Comparison of ENCODE assay signal across 15 cellular contexts in genomic region chr1:105556266-105556665, GRCh38.
A peak's percentile ranks its signal among the peaks of the same experiment; 100 is the strongest.
DNase-seq lines count a peak whose midpoint lies in the region; TF ChIP-seq lines count a peak whose summit lies in the region.
"Had no signal": no experiment of that assay in that cellular context is flagged by ENCODE, and none has a peak within 500 bp of the region (broad histone marks: within the 10 kb centered on the region; RNA-seq: fewer than 3 reads in every experiment).

No MANE protein-coding gene starts in this region.

- H3K9me3 ChIP-seq in GM23248 (ENCODE audit: low read depth) (no peaks in the 10 kb centered on the region), neural progenitor cell (ENCODE audit: low read depth) (no peaks in the 10 kb centered on the region)
- H3K9me3 ChIP-seq: A549, BE2C had no signal

- no peaks in the 10 kb centered on the region for H4K20me1 ChIP-seq in GM23248 (ENCODE audit: insufficient read depth)
- no peaks in the 10 kb centered on the region for H4K20me1 ChIP-seq in neural progenitor cell (ENCODE audit: low read depth)

- WGBS in GM23248 (ENCODE audit: low coverage in 1 of 2, low lambda C conversion rate in 2 of 2, missing lambda C conversion rate in 2 of 2), 2 experiments = 4 to 5% methylated on average over 2 of the region's 2 CpGs

- H3K27me3 Mint-ChIP-seq in neural progenitor cell (ENCODE audit: insufficient read depth, low read depth) = no peaks in the 10 kb centered on the region
- H3K27me3 Mint-ChIP-seq in activated naive CD4-positive, alpha-beta T cell treated with anti-CD3 and anti-CD28 coated beads, Interleukin-2, amount 10 ng/mL, durations not matched to agents 7 days and 5 days = no peaks in the 10 kb centered on the region
- H3K27me3 Mint-ChIP-seq: CD4-positive, alpha-beta memory T cell had no signal

- H2AFZ ChIP-seq in GM23248 = peak overlapping the region; percentile 26; the same call in 1 of the 2 replicates
- peak overlapping the region; percentile 57 for H2AFZ ChIP-seq in neural progenitor cell (replicated peaks)

- TF ChIP-seq CTCF in neural progenitor cell (IDR thresholded peaks at IDR 0.05) = no peak

- H3K4me3 ChIP-seq in GM23248 (no peak overlapping the region), neural progenitor cell (no peak overlapping the region)
- H3K4me3 ChIP-seq: A549, K562 had no signal

- no peaks in the 10 kb centered on the region for H3K4me1 Mint-ChIP-seq in neural progenitor cell
- H3K4me1 Mint-ChIP-seq in activated naive CD4-positive, alpha-beta T cell treated with anti-CD3 and anti-CD28 coated beads, Interleukin-2, amount 10 ng/mL, durations not matched to agents 7 days and 5 days = no peaks in the 10 kb centered on the region
- H3K4me1 Mint-ChIP-seq: CD4-positive, alpha-beta memory T cell had no signal

- H3K9ac ChIP-seq in GM23248 = no peak overlapping the region
- H3K9ac ChIP-seq in neural progenitor cell = no peak overlapping the region

- no peaks in the 10 kb centered on the region for H3K9me3 Mint-ChIP-seq in neural progenitor cell
- peaks cover 4% of the 10 kb centered on the region for H3K9me3 Mint-ChIP-seq in activated naive CD4-positive, alpha-beta T cell treated with anti-CD3 and anti-CD28 coated beads, Interleukin-2, amount 10 ng/mL, durations not matched to agents 7 days and 5 days

- in situ Hi-C loops in GM23248 (cut with MboI) = no loop called here

- H3K4me2 ChIP-seq in GM23248 (ENCODE audit: unreplicated experiment) (no peak overlapping the region), neural progenitor cell (no peak overlapping the region)
- H3K4me2 ChIP-seq: A549 had no signal

- no peaks in the 10 kb centered on the region for H3F3A ChIP-seq in GM23248 (ENCODE audit: insufficient read depth)
- H3F3A ChIP-seq in neural progenitor cell (ENCODE audit: low read depth) = no peaks in the 10 kb centered on the region

- no peak for DNase-seq in GM23248
- DNase-seq in NCI-H69 (lab: John Stamatoyannopoulos, UW) = peak; percentile 16
- peak; percentile 13 for DNase-seq in neural progenitor cell (ENCODE audit: low spot score)
- no peak for DNase-seq in OCI-M1 (lab: John Stamatoyannopoulos, UW)
- no peak for DNase-seq in activated naive CD4-positive, alpha-beta T cell treated with anti-CD3 and anti-CD28 coated beads, Interleukin-2, amount 10 ng/mL, durations not matched to agents 7 days and 5 days
- no peak for DNase-seq in effector CD4-positive, alpha-beta T cell
- DNase-seq in T1000 (lab: John Stamatoyannopoulos, UW) = no peak
- DNase-seq: BE2C; CD4-positive, alpha-beta memory T cell; DND-41; GDM1 had no signal

- no peak overlapping the region for H3K27ac Mint-ChIP-seq in neural progenitor cell
- no peak overlapping the region for H3K27ac Mint-ChIP-seq in activated naive CD4-positive, alpha-beta T cell treated with anti-CD3 and anti-CD28 coated beads, Interleukin-2, amount 10 ng/mL, durations not matched to agents 7 days and 5 days
- H3K27ac Mint-ChIP-seq: CD4-positive, alpha-beta memory T cell had no signal

- H3K9me2 ChIP-seq in GM23248 (ENCODE audit: insufficient read depth) = no peaks in the 10 kb centered on the region

- no peaks in the 10 kb centered on the region for H3K27me3 ChIP-seq in GM23248 (replicated peaks; ENCODE audit: insufficient read depth)
- H3K27me3 ChIP-seq in neural progenitor cell = no peaks in the 10 kb centered on the region
- H3K27me3 ChIP-seq: BE2C had no signal

- H3K79me2 ChIP-seq in GM23248 (ENCODE audit: insufficient read depth) (no peaks in the 10 kb centered on the region), neural progenitor cell (ENCODE audit: low read depth) (no peaks in the 10 kb centered on the region)

- H3K36me3 Mint-ChIP-seq in neural progenitor cell = no peaks in the 10 kb centered on the region
- no peaks in the 10 kb centered on the region for H3K36me3 Mint-ChIP-seq in activated naive CD4-positive, alpha-beta T cell treated with anti-CD3 and anti-CD28 coated beads, Interleukin-2, amount 10 ng/mL, durations not matched to agents 7 days and 5 days
- H3K36me3 Mint-ChIP-seq: CD4-positive, alpha-beta memory T cell had no signal

- H3K4me3 Mint-ChIP-seq in neural progenitor cell = no peak overlapping the region
- no peak overlapping the region for H3K4me3 Mint-ChIP-seq in activated naive CD4-positive, alpha-beta T cell treated with anti-CD3 and anti-CD28 coated beads, Interleukin-2, amount 10 ng/mL, durations not matched to agents 7 days and 5 days
- H3K4me3 Mint-ChIP-seq: CD4-positive, alpha-beta memory T cell had no signal

- CTCF ChIA-PET in activated naive CD4-positive, alpha-beta T cell treated with anti-CD3 and anti-CD28 coated beads, Interleukin-2, amount 10 ng/mL, durations not matched to agents 7 days and 5 days (lab: Charles Lee) = no interaction called here

- H3K4me1 ChIP-seq in GM23248 (ENCODE audit: insufficient read depth) = no peaks in the 10 kb centered on the region
- no peaks in the 10 kb centered on the region for H3K4me1 ChIP-seq in neural progenitor cell
- H3K4me1 ChIP-seq: A549, BE2C had no signal

- H3K36me3 ChIP-seq in GM23248 (ENCODE audit: low read depth) (no peaks in the 10 kb centered on the region), neural progenitor cell (no peaks in the 10 kb centered on the region)
- H3K36me3 ChIP-seq: BE2C had no signal

- H3K27ac ChIP-seq in GM23248 = no peak overlapping the region
- H3K27ac ChIP-seq in neural progenitor cell = no peak overlapping the region
- H3K27ac ChIP-seq: A549, C4-2B, HL-60 had no signal

Comparison
In these comparisons a context has a peak if more than half of its experiments do, and no peak if none do; other contexts are left out.
1. DNase-seq: peak in NCI-H69 (single experiment) and neural progenitor cell (single experiment); none in GM23248 (single experiment), OCI-M1 (single experiment), activated naive CD4-positive, alpha-beta T cell treated with anti-CD3 and anti-CD28 coated beads, Interleukin-2, amount 10 ng/mL, durations not matched to agents 7 days and 5 days (single experiment), effector CD4-positive, alpha-beta T cell (single experiment) and T1000 (single experiment).